ENCODE assay signal across 1 cellular context in genomic region chr17:21204923-21205322, GRCh38.
TF ChIP-seq lines count a peak whose summit lies in the region.

No MANE protein-coding gene starts in this region.

TF ChIP-seq in GM23338, 12 proteins besides CTCF, POLR2A, EP300 and RAD21:
- no peak for TF ChIP-seq CREB1 (CRISPR knock-in tag; IDR thresholded peaks at IDR 0.05; ENCODE audit: low read depth)
- TF ChIP-seq ZNF331 (CRISPR knock-in tag; IDR thresholded peaks at IDR 0.05; ENCODE audit: low read depth), result no peak
- no peak for TF ChIP-seq POLR2AphosphoS5 (IDR thresholded peaks at IDR 0.05; ENCODE audit: low read depth)
- no peak for TF ChIP-seq EZH2 (IDR thresholded peaks at IDR 0.05; ENCODE audit: low read depth, unreplicated experiment)
